Comparison of ENCODE assay signal across 8 cellular contexts in the genomic region with DNA sequence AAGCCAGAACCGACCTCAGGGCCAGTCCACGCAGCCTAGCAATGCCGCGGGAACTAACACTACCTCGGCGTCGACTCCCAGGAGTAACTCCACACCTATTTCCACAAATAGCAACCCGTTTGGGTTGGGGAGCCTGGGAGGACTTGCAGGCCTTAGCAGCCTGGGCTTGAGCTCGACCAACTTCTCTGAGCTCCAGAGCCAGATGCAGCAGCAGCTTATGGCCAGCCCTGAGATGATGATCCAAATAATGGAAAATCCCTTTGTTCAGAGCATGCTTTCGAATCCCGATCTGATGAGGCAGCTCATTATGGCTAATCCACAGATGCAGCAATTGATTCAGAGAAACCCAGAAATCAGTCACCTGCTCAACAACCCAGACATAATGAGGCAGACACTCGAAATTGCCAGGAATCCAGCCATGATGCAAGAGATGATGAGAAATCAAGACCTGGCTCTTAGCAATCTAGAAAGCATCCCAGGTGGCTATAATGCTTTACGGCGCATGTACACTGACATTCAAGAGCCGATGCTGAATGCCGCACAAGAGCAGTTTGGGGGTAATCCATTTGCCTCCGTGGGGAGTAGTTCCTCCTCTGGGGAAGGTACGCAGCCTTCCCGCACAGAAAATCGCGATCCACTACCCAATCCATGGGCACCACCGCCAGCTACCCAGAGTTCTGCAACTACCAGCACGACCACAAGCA. TPM values are rescaled to one million over a fixed set of nuclear protein-coding genes. Genes with fewer than 3 reads are reported as not detected.
DNase-seq lines count a peak whose midpoint lies in the region; ATAC-seq, FAIRE-seq and TF ChIP-seq lines count a peak whose summit lies in the region.

No MANE protein-coding gene starts in this region.

- peak overlapping the region; percentile 86; the same call in 1 of the 2 replicates for H4K8ac ChIP-seq in H1 (ENCODE audit: extremely low read depth, insufficient read depth, low read length)

- DNase-seq in AG04450 (ENCODE audit: low read depth, low spot score) (peak; percentile 1), activated B cell treated with CpG ODN at 0.5 μM for 24 hours (no peak), H1 (ENCODE audit: low read depth in 1 of 2, low spot score in 2 of 2) (peak in 1 of 2 experiments; percentile 37), mesothelial cell of epicardium (ENCODE audit: low spot score in 2 of 2, unreplicated experiment in 2 of 2) (peak in 1 of 2 experiments; percentile 37)
- peak; percentile 24 to 71 for DNase-seq in stimulated activated naive CD8-positive, alpha-beta T cell treated with anti-CD3 and anti-CD28 coated beads, Interleukin-15, amount 100 ng/mL, for 72 hours

- no peak overlapping the region for H4K91ac ChIP-seq in H1 (replicated peaks; ENCODE audit: insufficient read length, low read length)

- H3K9ac ChIP-seq in HUES64 (ENCODE audit: low read depth, low read length) (peak overlapping the region; percentile 82), H1 (replicated peaks in 1 of 4; ENCODE audit: extremely low read depth in 1 of 4, low read depth in 3 of 4, low read length in 3 of 4) (peak overlapping the region in 3 of 4 experiments; percentile 72 to 84 (median 80); a peak in 6 of 7 replicates)

- no peak overlapping the region for H2BK120ac ChIP-seq in H1 (replicated peaks; ENCODE audit: low read depth, low read length)

- no peak overlapping the region for H3K14ac ChIP-seq in H1 (ENCODE audit: insufficient read length)

- H3K4me1 ChIP-seq in HUES64 (ENCODE audit: insufficient read depth, low read length) (no peaks in the 10 kb centered on the region; the same call in 1 of the 2 replicates), H1 (replicated peaks in 1 of 4; ENCODE audit: control insufficient read depth in 3 of 4, insufficient read depth in 4 of 4, low read length in 3 of 4) (peaks cover 0 to 2% (median 0%) of the 10 kb centered on the region in 4 experiments; a peak in 1 of 7 replicates)

- peak; percentile 11 for ATAC-seq in GM19035 (IDR thresholded peaks at IDR 0.05; ENCODE audit: unreplicated experiment)
- no peak for ATAC-seq in activated B cell treated with CpG ODN at 0.5 μM for 24 hours (ENCODE audit: low read depth)
- peak; percentile 72 for ATAC-seq in stimulated activated naive CD8-positive, alpha-beta T cell treated with anti-CD3 and anti-CD28 coated beads, Interleukin-15, amount 100 ng/mL, for 72 hours
- ATAC-seq in HG03520 (IDR thresholded peaks at IDR 0.05; ENCODE audit: unreplicated experiment): no peak

- peak overlapping the region; percentile 30 for H3K56ac ChIP-seq in H1 (replicated peaks; ENCODE audit: insufficient read length, low read depth, low read length)

- peaks cover 35% of the 10 kb centered on the region for H3K4me1 Mint-ChIP-seq in activated B cell treated with CpG ODN at 0.5 μM for 24 hours
- peaks cover 24% of the 10 kb centered on the region for H3K4me1 Mint-ChIP-seq in mesothelial cell of epicardium
- H3K4me1 Mint-ChIP-seq in stimulated activated naive CD8-positive, alpha-beta T cell treated with anti-CD3 and anti-CD28 coated beads, Interleukin-15, amount 100 ng/mL, for 72 hours: peaks cover 10% of the 10 kb centered on the region

- CTCF ChIA-PET in AG04450 (lab: Charles Lee) (no interaction called here), activated B cell treated with CpG ODN at 0.5 μM for 24 hours (lab: Charles Lee) (no interaction called here), H1 (lab: Charles Lee; ENCODE audit: partially characterized antibody) (interaction anchor here (0.9 to 1.2 kb wide), 2 partner anchors 135 to 162 kb away, joined by 3 to 4 read pairs; no protein-coding TSS in a partner anchor)

- WGBS in HUES64: 2% methylated on average over 23 of the region's 23 CpGs
- 8% methylated on average over 14 of the region's 23 CpGs; no CpG with 5 or more reads in 1 of the 2 experiments for WGBS in H1 (ENCODE audit: extremely low coverage in 1 of 2, insufficient coverage in 1 of 2, insufficient read length in 1 of 2, insufficient replicate concordance in 2 of 2, low coverage in 1 of 2, low lambda C conversion rate in 2 of 2, missing lambda C conversion rate in 1 of 2), 2 experiments

- H3K36me3 Mint-ChIP-seq in activated B cell treated with CpG ODN at 0.5 μM for 24 hours (ENCODE audit: low read depth): peaks cover 8% of the 10 kb centered on the region
- H3K36me3 Mint-ChIP-seq in mesothelial cell of epicardium: no peaks in the 10 kb centered on the region

- H2BK5ac ChIP-seq in H1 (ENCODE audit: low read depth, low read length): no peak overlapping the region; the same call in 1 of the 2 replicates

- H3K23me2 ChIP-seq in H1 (ENCODE audit: low read depth, low read length): peaks cover 4% of the 10 kb centered on the region; the same call in 1 of the 2 replicates

- no peaks in the 10 kb centered on the region for H3K9me3 ChIP-seq in AG04450 (ENCODE audit: control insufficient read depth, insufficient read depth, low read length)
- no peaks in the 10 kb centered on the region for H3K9me3 ChIP-seq in HUES64 (ENCODE audit: insufficient read depth, low read depth, low read length)
- no peaks in the 10 kb centered on the region for H3K9me3 ChIP-seq in H1 (ENCODE audit: insufficient read depth in 2 of 2, low read depth in 1 of 2, low read length in 1 of 2)

- H3K18ac ChIP-seq in H1 (ENCODE audit: extremely low read depth, low read length): peak overlapping the region; percentile 48

- POLR2A ChIA-PET in AG04450 (lab: Yijun Ruan, JAX) (interaction anchor here (0.6 kb wide), 1 partner anchor 1998 kb away, joined by 7 read pairs; no protein-coding TSS in a partner anchor), activated B cell treated with CpG ODN at 0.5 μM for 24 hours (lab: Charles Lee) (interaction anchor here (2.4 kb wide), 1 partner anchor 164 kb away, joined by 7 read pairs; no protein-coding TSS in a partner anchor), H1 (lab: Charles Lee; ENCODE audit: partially characterized antibody) (interaction anchor here (1.4 to 1.7 kb wide), 2 partner anchors 11 to 164 kb away, joined by 3 read pairs; no protein-coding TSS in a partner anchor)

- no peak overlapping the region for H2BK12ac ChIP-seq in H1 (ENCODE audit: low read depth, low read length)

- H3K79me1 ChIP-seq in H1 (ENCODE audit: low read depth, low read length): no peaks in the 10 kb centered on the region

- FAIRE-seq in H1 (lab: Jason Lieb, UNC): no peak

- H3K79me2 ChIP-seq in H1 (ENCODE audit: control insufficient read depth in 1 of 2, insufficient read depth in 2 of 2, low read length in 2 of 2): peaks cover 12 to 50% of the 10 kb centered on the region in 2 experiments

- H2AFZ ChIP-seq in H1 (ENCODE audit: low read length): no peak overlapping the region

- H3K36me3 ChIP-seq in HUES64 (ENCODE audit: insufficient read depth, low read length) (peaks cover 3% of the 10 kb centered on the region; the same call in 1 of the 2 replicates), H1 (ENCODE audit: control insufficient read depth in 2 of 4, insufficient read depth in 4 of 4, low read length in 3 of 4) (peaks cover 0 to 6% (median 0%) of the 10 kb centered on the region in 4 experiments; a peak in 2 of 8 replicates)

- no peak for TF ChIP-seq RAD21 in H1 (IDR thresholded peaks at IDR 0.05 in 1 of 2, conservative IDR thresholded peaks at IDR 0.05 in 1 of 2; ENCODE audit: low read depth in 2 of 2, low read length in 2 of 2)

- H3K27ac Mint-ChIP-seq in activated B cell treated with CpG ODN at 0.5 μM for 24 hours (peak overlapping the region; percentile 96), mesothelial cell of epicardium (peak overlapping the region; percentile 98)
- peak overlapping the region; percentile 96 to 98 for H3K27ac Mint-ChIP-seq in stimulated activated naive CD8-positive, alpha-beta T cell treated with anti-CD3 and anti-CD28 coated beads, Interleukin-15, amount 100 ng/mL, for 72 hours

- H3K27me3 Mint-ChIP-seq in activated B cell treated with CpG ODN at 0.5 μM for 24 hours (no peaks in the 10 kb centered on the region), mesothelial cell of epicardium (ENCODE audit: low read depth) (no peaks in the 10 kb centered on the region)
- H3K27me3 Mint-ChIP-seq in stimulated activated naive CD8-positive, alpha-beta T cell treated with anti-CD3 and anti-CD28 coated beads, Interleukin-15, amount 100 ng/mL, for 72 hours: no peaks in the 10 kb centered on the region

- TF ChIP-seq CTCF in AG04450 (IDR thresholded peaks at IDR 0.05; ENCODE audit: low read depth, low read length) (no peak), activated B cell treated with CpG ODN at 0.5 μM for 24 hours (IDR thresholded peaks at IDR 0.05) (no peak), H1 (IDR thresholded peaks at IDR 0.05; ENCODE audit: control extremely low read depth in 1 of 3, insufficient read depth in 1 of 3, low read depth in 1 of 3, low read length in 3 of 3) (no peak), mesothelial cell of epicardium (IDR thresholded peaks at IDR 0.05; ENCODE audit: unreplicated experiment) (no peak)

- peak overlapping the region; percentile 88 for H3K4me3 Mint-ChIP-seq in activated B cell treated with CpG ODN at 0.5 μM for 24 hours
- peak overlapping the region; percentile 74 for H3K4me3 Mint-ChIP-seq in mesothelial cell of epicardium
- H3K4me3 Mint-ChIP-seq in stimulated activated naive CD8-positive, alpha-beta T cell treated with anti-CD3 and anti-CD28 coated beads, Interleukin-15, amount 100 ng/mL, for 72 hours: peak overlapping the region; percentile 88 to 99

- H2BK15ac ChIP-seq in H1 (ENCODE audit: low read length): no peak overlapping the region

- no peak for TF ChIP-seq POLR2A in H1 (IDR thresholded peaks at IDR 0.05; ENCODE audit: control extremely low read depth in 1 of 2, low read depth in 2 of 2, low read length in 2 of 2)

- no peak overlapping the region; the same call in 1 of the 2 replicates for H2AK5ac ChIP-seq in H1 (ENCODE audit: low read depth, low read length)

- no peak overlapping the region for H3K23ac ChIP-seq in H1 (ENCODE audit: insufficient read length)

- peaks cover 2 to 5% of the 10 kb centered on the region in 2 experiments for H4K20me1 ChIP-seq in H1 (replicated peaks in 1 of 2; ENCODE audit: control insufficient read depth in 1 of 2, insufficient read depth in 2 of 2, low read length in 2 of 2)

- H3K27ac ChIP-seq in AG04450 (ENCODE audit: low read depth, low read length): peak overlapping the region; percentile 94
- H3K27ac ChIP-seq in HUES64 (ENCODE audit: low read depth, low read length): peak overlapping the region; percentile 81
- H3K27ac ChIP-seq in H1 (ENCODE audit: low read depth, low read length): peak overlapping the region; percentile 86; the same call in 1 of the 2 replicates

- intact Hi-C loops in activated B cell treated with CpG ODN at 0.5 μM for 24 hours (cut with micrococcal nuclease): loop anchor here (2.0 to 10.0 kb wide), 7 partner anchors 164 to 1400 kb away; a partner anchor contains a TSS

- peak overlapping the region; percentile 38 for H3K4ac ChIP-seq in H1 (replicated peaks; ENCODE audit: insufficient read length, low read depth, low read length)

- peak overlapping the region; percentile 88 to 90 for H3K4me2 ChIP-seq in H1 (ENCODE audit: insufficient read depth in 1 of 2, low read depth in 2 of 2, low read length in 2 of 2)

- H3K9me3 Mint-ChIP-seq in activated B cell treated with CpG ODN at 0.5 μM for 24 hours (no peaks in the 10 kb centered on the region), mesothelial cell of epicardium (peaks cover 7% of the 10 kb centered on the region)
- no peaks in the 10 kb centered on the region for H3K9me3 Mint-ChIP-seq in stimulated activated naive CD8-positive, alpha-beta T cell treated with anti-CD3 and anti-CD28 coated beads, Interleukin-15, amount 100 ng/mL, for 72 hours

- peak overlapping the region; percentile 72 for H3K4me3 ChIP-seq in AG04450 (ENCODE audit: low read depth, low read length)
- H3K4me3 ChIP-seq in HUES64 (ENCODE audit: low read length): peak overlapping the region; percentile 68
- peak overlapping the region; percentile 78 to 91 (median 82) for H3K4me3 ChIP-seq in H1 (ENCODE audit: extremely low read depth in 1 of 4, insufficient read depth in 2 of 4, low read depth in 3 of 4, low read length in 4 of 4)

- no peaks in the 10 kb centered on the region for H3K27me3 ChIP-seq in AG04450 (ENCODE audit: control insufficient read depth, insufficient read depth, low read length)
- no peaks in the 10 kb centered on the region for H3K27me3 ChIP-seq in HUES64 (ENCODE audit: insufficient read depth, low read length)
- no peaks in the 10 kb centered on the region for H3K27me3 ChIP-seq in H1 (replicated peaks in 1 of 4; ENCODE audit: control insufficient read depth in 3 of 4, extremely low read depth in 1 of 4, insufficient read depth in 3 of 4, low read length in 3 of 4)

- H4K5ac ChIP-seq in H1 (ENCODE audit: insufficient read length, low read depth, low read length): peak overlapping the region; percentile 52

- H2BK20ac ChIP-seq in H1 (ENCODE audit: low read length): no peak overlapping the region

- no peak for TF ChIP-seq EP300 in H1 (IDR thresholded peaks at IDR 0.05; ENCODE audit: borderline replicate concordance in 1 of 2, low read depth in 2 of 2, low read length in 2 of 2)

RNA-seq across cellular contexts. Expression of a gene that starts 0.9 kb away (rescaled TPM):
- 31.6 and 34.0 TPM in 2 replicates for polyA plus RNA-seq in AG04450 (2011; rRNA removed)
- 56.2 and 59.4 TPM in 2 replicates for polyA minus RNA-seq in AG04450 (2011; rRNA and poly(A)+ RNA removed)
- polyA plus RNA-seq in HUES64 (2013, experiment 1 of 2): 24.6 TPM
- 26.9 TPM for polyA plus RNA-seq in HUES64 (2013, experiment 2 of 2)
- total RNA-seq in activated B cell treated with CpG ODN at 0.5 μM for 24 hours: 21.3 and 26.6 TPM in 2 replicates
- total RNA-seq in H1 (2021; fragmentation: NEBNext Ultra II Directional; extraction: Animal tissue kit (Norgen Biotek cat#: 25700)): 35.1 and 35.3 TPM in 2 replicates
- polyA plus RNA-seq in H1 (2011; rRNA removed): 20.7 and 21.0 TPM in 2 replicates
- 18.7 TPM for polyA plus RNA-seq in H1 (2011; cell fraction: cytosol; rRNA removed)
- 17.8 TPM for polyA plus RNA-seq in H1 (2011; cell fraction: nucleus; rRNA removed)
- 17.5 to 21.5 TPM (median 18.8 TPM) in 4 replicates for polyA plus RNA-seq in H1 (2012, experiment 1 of 2)
- polyA plus RNA-seq in H1 (2012, experiment 2 of 2): 10.8 TPM
- 19.8 TPM for polyA plus RNA-seq in H1 (2013, experiment 1 of 2)
- 18.3 TPM for polyA plus RNA-seq in H1 (2013, experiment 2 of 2)
- 32.8 and 34.3 TPM in 2 replicates for polyA minus RNA-seq in H1 (2011; rRNA and poly(A)+ RNA removed)
- polyA minus RNA-seq in H1 (2011; cell fraction: cytosol; rRNA and poly(A)+ RNA removed): 24.8 TPM
- 37.6 TPM for polyA minus RNA-seq in H1 (2011; cell fraction: nucleus; rRNA and poly(A)+ RNA removed)
- 36.7 to 39.7 TPM (median 38.0 TPM) in 3 replicates for total RNA-seq in mesothelial cell of epicardium

Comparison
In these comparisons a context has a peak if more than half of its experiments do, and no peak if none do; other contexts are left out.
1. ATAC-seq: peak in GM19035 (single experiment) and stimulated activated naive CD8-positive, alpha-beta T cell treated with anti-CD3 and anti-CD28 coated beads, Interleukin-15, amount 100 ng/mL, for 72 hours (single experiment); none in activated B cell treated with CpG ODN at 0.5 μM for 24 hours (single experiment) and HG03520 (single experiment).
2. Peak in every context shown above with its lines, with median percentiles within 50 percentile points of each other: H3K27ac ChIP-seq, H3K4me3 ChIP-seq, H3K27ac Mint-ChIP-seq and H3K4me3 Mint-ChIP-seq.